In genomic region chr21:34844924-34845238, GRCh38 we compare ENCODE assay signal across 1 cellular context.
TF ChIP-seq lines count a peak whose summit lies in the region.

No MANE protein-coding gene starts in this region.

TF ChIP-seq in HCT116, 20 proteins besides CTCF, POLR2A, EP300 and RAD21 (continued from another document):
- TF ChIP-seq YY1 (IDR thresholded peaks at IDR 0.05; ENCODE audit: extremely low read depth, insufficient replicate concordance, low read depth, low read length) (no peak), CBX3 (IDR thresholded peaks at IDR 0.05; ENCODE audit: low read depth) (no peak)
TF ChIP-seq in HCT116: peak in this region for 0.
